19 cellular contexts compared by ENCODE assay signal in the genomic region with DNA sequence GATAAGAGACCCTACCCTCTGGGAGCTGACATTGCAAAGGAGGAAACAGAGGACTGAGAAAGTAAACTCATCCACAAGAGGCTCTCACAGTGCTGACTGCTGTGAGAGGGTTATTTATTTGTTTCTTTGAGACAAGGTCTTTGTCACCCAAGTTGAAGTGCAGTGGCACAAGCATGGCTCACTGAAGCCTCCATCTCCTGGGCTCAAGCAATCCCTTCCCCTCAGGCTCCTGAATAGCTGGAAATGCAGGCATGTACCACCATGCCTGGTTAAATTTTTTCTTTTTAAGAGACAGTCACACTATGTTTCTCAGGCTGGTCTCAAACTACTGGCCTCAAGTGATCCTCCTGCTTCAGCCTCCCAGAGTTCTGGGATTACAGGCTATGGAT. TPM values are rescaled to one million over a fixed set of nuclear protein-coding genes. Genes with fewer than 3 reads are reported as not detected.
"Had no signal": no experiment of that assay in that cellular context is flagged by ENCODE, and none has a peak within 500 bp of the region (broad histone marks: within the 10 kb centered on the region; RNA-seq: fewer than 3 reads in every experiment).

No MANE protein-coding gene starts in this region.

- H3K36me3 ChIP-seq: esophagus muscularis mucosa, gastrocnemius medialis, thyroid gland had no signal

- H3K4me1 Mint-ChIP-seq: activated naive CD8-positive, alpha-beta T cell treated with anti-CD3 and anti-CD28 coated beads, Interleukin-2, amount 10 ng/mL, durations not matched to agents 7 days and 5 days; neural crest cell had no signal

- H3K9me3 Mint-ChIP-seq: activated naive CD8-positive, alpha-beta T cell treated with anti-CD3 and anti-CD28 coated beads, Interleukin-2, amount 10 ng/mL, durations not matched to agents 7 days and 5 days; activated T-cell treated with anti-CD3 and anti-CD28 coated beads, Interleukin-2, amount 50 U/mL, for 24 hours; activated T-helper 2 cell treated with anti-CD3 and anti-CD28 coated beads, Interferon-gamma antibody, Interleukin-2, Interleukin-4, amounts not matched to agents 10 μg/mL and 5 μg/mL and 100 μg/mL, durations not matched to agents 14 hours and 24 hours and 36 hours; dendritic cell treated with granulocyte-macrophage colony-stimulating factor and Interleukin-4, amounts not matched to agents 40 ng/mL and 50 ng/mL, for 4 days; neural crest cell; T-helper 1 cell treated with Interleukin-12 subunit alpha and Interleukin-12 subunit beta and Interleukin-4 antibody, amounts not matched to agents 30 μg/mL and 1 μg/mL, for 36 hours; WTC11 had no signal

- H3K27me3 ChIP-seq: thyroid gland had no signal

- H3K4me1 ChIP-seq: gastrocnemius medialis, thyroid gland had no signal

- H3K36me3 Mint-ChIP-seq: activated naive CD8-positive, alpha-beta T cell treated with anti-CD3 and anti-CD28 coated beads, Interleukin-2, amount 10 ng/mL, durations not matched to agents 7 days and 5 days; naive B cell; WTC11 had no signal

- H3K4me3 Mint-ChIP-seq: activated naive CD8-positive, alpha-beta T cell treated with anti-CD3 and anti-CD28 coated beads, Interleukin-2, amount 10 ng/mL, durations not matched to agents 7 days and 5 days; activated T-cell treated with anti-CD3 and anti-CD28 coated beads, Interleukin-2, amount 50 U/mL, for 24 hours; dendritic cell treated with granulocyte-macrophage colony-stimulating factor and Interleukin-4, amounts not matched to agents 40 ng/mL and 50 ng/mL, for 4 days; naive B cell; neural crest cell; T-helper 1 cell treated with Interleukin-12 subunit alpha and Interleukin-12 subunit beta and Interleukin-4 antibody, amounts not matched to agents 30 μg/mL and 1 μg/mL, for 36 hours; WTC11 had no signal

- H3K27ac Mint-ChIP-seq: activated naive CD8-positive, alpha-beta T cell treated with anti-CD3 and anti-CD28 coated beads, Interleukin-2, amount 10 ng/mL, durations not matched to agents 7 days and 5 days; activated T-cell treated with anti-CD3 and anti-CD28 coated beads, Interleukin-2, amount 50 U/mL, for 24 hours; activated T-helper 2 cell treated with anti-CD3 and anti-CD28 coated beads, Interferon-gamma antibody, Interleukin-2, Interleukin-4, amounts not matched to agents 10 μg/mL and 5 μg/mL and 100 μg/mL, durations not matched to agents 14 hours and 24 hours and 36 hours; dendritic cell treated with granulocyte-macrophage colony-stimulating factor and Interleukin-4, amounts not matched to agents 40 ng/mL and 50 ng/mL, for 4 days; naive B cell; T-helper 1 cell treated with Interleukin-12 subunit alpha and Interleukin-12 subunit beta and Interleukin-4 antibody, amounts not matched to agents 30 μg/mL and 1 μg/mL, for 36 hours had no signal

- H3K9me3 ChIP-seq: gastrocnemius medialis, thyroid gland had no signal

- H3K4me3 ChIP-seq: esophagus muscularis mucosa, gastrocnemius medialis, thyroid gland had no signal

- DNase-seq: activated naive CD4-positive, alpha-beta T cell; activated naive CD8-positive, alpha-beta T cell treated with anti-CD3 and anti-CD28 coated beads, Interleukin-2, amount 10 ng/mL, durations not matched to agents 7 days and 5 days; activated T-cell treated with anti-CD3 and anti-CD28 coated beads, Interleukin-2, amount 50 U/mL, for 24 hours; amniotic stem cell; effector CD4-positive, alpha-beta T cell; gastrocnemius medialis; hypothalamus; left ventricle myocardium superior; naive B cell; occipital lobe; stimulated activated CD4-positive, alpha-beta T cell treated with anti-CD3 and anti-CD28 coated beads, Interleukin-4, amount 100 ng/mL, for 1 hour; stimulated activated naive CD4-positive, alpha-beta T cell; thyroid gland had no signal

- H3K27ac ChIP-seq: esophagus muscularis mucosa, gastrocnemius medialis, thyroid gland had no signal

RNA-seq across cellular contexts. Expression of a gene that starts 52.8 kb away (rescaled TPM):
- total RNA-seq: activated T-helper 2 cell treated with anti-CD3 and anti-CD28 coated beads, Interferon-gamma antibody, Interleukin-2, Interleukin-4, amounts not matched to agents 10 μg/mL and 5 μg/mL and 100 μg/mL, durations not matched to agents 14 hours and 24 hours and 36 hours had no signal
